In genomic region chr18:55346387-55346786, GRCh38 we compare ENCODE assay signal across 30 cellular contexts.
"Had no signal": no experiment of that assay in that cellular context is flagged by ENCODE, and none has a peak within 500 bp of the region (broad histone marks: within the 10 kb centered on the region; RNA-seq: fewer than 3 reads in every experiment).

No MANE protein-coding gene starts in this region.

- H3K4me1 Mint-ChIP-seq: activated naive CD8-positive, alpha-beta T cell treated with anti-CD3 and anti-CD28 coated beads for 36 hours; stimulated activated effector memory CD8-positive, alpha-beta T cell treated with anti-CD3 and anti-CD28 coated beads, Interleukin-12 subunit alpha, Interleukin-12 subunit beta, amount 100 ng/mL, for 72 hours had no signal

- H3K36me3 ChIP-seq: adrenal gland, esophagus muscularis mucosa, neutrophil, tibial artery, upper lobe of right lung had no signal

- H3K4me3 Mint-ChIP-seq: activated naive CD4-positive, alpha-beta T cell treated with anti-CD3 and anti-CD28 coated beads for 36 hours; activated naive CD8-positive, alpha-beta T cell treated with anti-CD3 and anti-CD28 coated beads for 36 hours; activated T-helper 1 cell treated with anti-CD3 and anti-CD28 coated beads, Interleukin-12 subunit alpha, Interleukin-12 subunit beta, Interleukin-2, Interleukin-4 antibody, amounts not matched to agents 30 ng/mL and 10 ng/mL and 1 ng/mL, durations not matched to agents 14 hours and 24 hours and 36 hours; endodermal cell; nephron; stimulated activated effector memory CD8-positive, alpha-beta T cell treated with anti-CD3 and anti-CD28 coated beads, Interleukin-12 subunit alpha, Interleukin-12 subunit beta, amount 100 ng/mL, for 72 hours; stimulated activated naive CD8-positive, alpha-beta T cell treated with anti-CD3 and anti-CD28 coated beads, Interleukin-15, Interleukin-2, amounts not matched to agents 100 ng/mL and 50 ng/mL, for 24 hours; T-helper 1 cell treated with Interleukin-12 subunit alpha and Interleukin-12 subunit beta and Interleukin-4 antibody, amounts not matched to agents 30 μg/mL and 1 μg/mL, for 36 hours had no signal

- H3K27ac ChIP-seq: body of pancreas, esophagus muscularis mucosa, foreskin keratinocyte, neutrophil, skin epidermis, tibial artery, upper lobe of right lung, VCaP had no signal

- H3K4me3 ChIP-seq: adrenal gland, body of pancreas, esophagus muscularis mucosa, heart left ventricle, skin epidermis, tibial artery, upper lobe of right lung had no signal

- H3K27me3 Mint-ChIP-seq: stimulated activated naive CD8-positive, alpha-beta T cell treated with anti-CD3 and anti-CD28 coated beads, Interleukin-15, Interleukin-2, amounts not matched to agents 100 ng/mL and 50 ng/mL, for 24 hours had no signal

- H3K36me3 Mint-ChIP-seq: activated naive CD8-positive, alpha-beta T cell treated with anti-CD3 and anti-CD28 coated beads for 36 hours; stimulated activated effector memory CD8-positive, alpha-beta T cell treated with anti-CD3 and anti-CD28 coated beads, Interleukin-12 subunit alpha, Interleukin-12 subunit beta, amount 100 ng/mL, for 72 hours had no signal

- H3K27ac Mint-ChIP-seq: activated naive CD4-positive, alpha-beta T cell treated with anti-CD3 and anti-CD28 coated beads for 36 hours; activated naive CD8-positive, alpha-beta T cell treated with anti-CD3 and anti-CD28 coated beads for 36 hours; activated T-helper 1 cell treated with anti-CD3 and anti-CD28 coated beads, Interleukin-12 subunit alpha, Interleukin-12 subunit beta, Interleukin-2, Interleukin-4 antibody, amounts not matched to agents 30 ng/mL and 10 ng/mL and 1 ng/mL, durations not matched to agents 14 hours and 24 hours and 36 hours; progenitor cell of endocrine pancreas; stimulated activated effector memory CD8-positive, alpha-beta T cell treated with anti-CD3 and anti-CD28 coated beads, Interleukin-12 subunit alpha, Interleukin-12 subunit beta, amount 100 ng/mL, for 72 hours; stimulated activated naive CD8-positive, alpha-beta T cell treated with anti-CD3 and anti-CD28 coated beads, Interleukin-15, Interleukin-2, amounts not matched to agents 100 ng/mL and 50 ng/mL, for 24 hours; T-helper 1 cell treated with Interleukin-12 subunit alpha and Interleukin-12 subunit beta and Interleukin-4 antibody, amounts not matched to agents 30 μg/mL and 1 μg/mL, for 36 hours had no signal

- H3K9me3 Mint-ChIP-seq: activated naive CD8-positive, alpha-beta T cell treated with anti-CD3 and anti-CD28 coated beads for 36 hours; activated T-helper 1 cell treated with anti-CD3 and anti-CD28 coated beads, Interleukin-12 subunit alpha, Interleukin-12 subunit beta, Interleukin-2, Interleukin-4 antibody, amounts not matched to agents 30 ng/mL and 10 ng/mL and 1 ng/mL, durations not matched to agents 14 hours and 24 hours and 36 hours; endodermal cell; nephron; stimulated activated naive CD8-positive, alpha-beta T cell treated with anti-CD3 and anti-CD28 coated beads, Interleukin-15, Interleukin-2, amounts not matched to agents 100 ng/mL and 50 ng/mL, for 24 hours; T-helper 1 cell treated with Interleukin-12 subunit alpha and Interleukin-12 subunit beta and Interleukin-4 antibody, amounts not matched to agents 30 μg/mL and 1 μg/mL, for 36 hours had no signal

- DNase-seq: activated CD4-positive, alpha-beta T cell treated with anti-CD3 and anti-CD28 coated beads for 48 hours; activated CD4-positive, alpha-beta T cell treated with anti-CD3 and anti-CD28 coated beads, Interleukin-2, amount 50 U/mL, for 48 hours; activated CD8-positive, alpha-beta memory T cell treated with anti-CD3 and anti-CD28 coated beads, Interleukin-2, amount 50 U/mL, for 4 hours; activated effector memory CD4-positive, alpha-beta T cell treated with anti-CD3 and anti-CD28 coated beads, Interleukin-2, amount 50 U/mL, for 16 hours; activated naive CD4-positive, alpha-beta T cell treated with anti-CD3 and anti-CD28 coated beads for 36 hours; activated naive CD8-positive, alpha-beta T cell treated with anti-CD3 and anti-CD28 coated beads for 36 hours; activated T-cell treated with anti-CD3 and anti-CD28 coated beads, Interleukin-2, amount 50 U/mL, for 1 hour; adrenal gland; aorta; body of pancreas; endodermal cell; foreskin keratinocyte; heart left ventricle; kidney glomerular epithelial cell; left ventricle myocardium superior; stimulated activated CD4-positive, alpha-beta T cell treated with anti-CD3 and anti-CD28 coated beads, Interleukin-4, amount 100 ng/mL, for 24 hours; T-helper 9 cell; tibial artery; upper lobe of right lung had no signal

- ATAC-seq: activated CD4-positive, CD25-positive, alpha-beta regulatory T cell treated with anti-CD3 and anti-CD28 coated beads, Interleukin-2, amount 50 U/mL, for 24 hours; body of pancreas; foreskin keratinocyte; left ventricle myocardium superior; stimulated activated effector memory CD8-positive, alpha-beta T cell treated with anti-CD3 and anti-CD28 coated beads, Interleukin-12 subunit alpha, Interleukin-12 subunit beta, amount 100 ng/mL, for 72 hours; upper lobe of right lung had no signal

- H3K9me3 ChIP-seq: adrenal gland, body of pancreas, esophagus muscularis mucosa, heart left ventricle, neutrophil, tibial artery, upper lobe of right lung had no signal

- H3K27me3 ChIP-seq: adrenal gland, body of pancreas, esophagus muscularis mucosa, foreskin keratinocyte, heart left ventricle, neutrophil, tibial artery, upper lobe of right lung had no signal

- H3K4me1 ChIP-seq: adrenal gland, body of pancreas, foreskin keratinocyte, tibial artery, upper lobe of right lung had no signal
